Comparison of ENCODE assay signal across 15 cellular contexts in the genomic region with DNA sequence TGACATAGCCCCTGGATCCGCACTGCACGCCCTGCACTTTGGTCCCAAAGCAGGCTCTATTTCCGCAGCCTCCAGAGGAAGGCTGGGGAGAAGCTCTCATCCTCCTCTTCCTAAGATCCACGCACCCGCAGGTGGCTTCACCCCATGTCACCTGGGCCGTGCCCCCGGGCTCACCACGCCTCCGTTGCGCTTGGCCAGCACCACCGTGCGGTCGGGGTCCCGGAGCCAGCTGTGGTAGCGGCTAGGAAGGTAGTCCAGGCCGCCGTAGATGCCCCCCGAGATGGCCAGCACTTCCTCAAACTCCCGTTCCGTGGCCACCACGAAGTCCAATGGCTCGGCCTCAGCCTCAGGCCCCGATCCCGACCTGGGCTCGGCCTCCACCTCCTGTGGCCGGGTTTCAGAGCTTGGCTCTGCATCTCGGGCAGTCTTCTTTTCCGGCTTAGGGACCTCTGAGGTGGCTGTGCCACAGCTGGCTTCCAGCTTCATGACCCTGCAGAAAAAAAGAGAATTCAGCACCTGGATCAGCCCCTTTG. TPM values are rescaled to one million over a fixed set of nuclear protein-coding genes. Genes with fewer than 3 reads are reported as not detected.
A peak's percentile ranks its signal among the peaks of the same experiment; 100 is the strongest.
DNase-seq lines count a peak whose midpoint lies in the region; ATAC-seq and TF ChIP-seq lines count a peak whose summit lies in the region.
"Had no signal": no experiment of that assay in that cellular context is flagged by ENCODE, and none has a peak within 500 bp of the region (broad histone marks: within the 10 kb centered on the region; RNA-seq: fewer than 3 reads in every experiment).

No MANE protein-coding gene starts in this region.

- intact Hi-C loops in CD4-positive, alpha-beta memory T cell (cut with micrococcal nuclease), result no loop called here
- intact Hi-C loops in HCT116 (cut with micrococcal nuclease), result no loop called here
- intact Hi-C loops in testis (cut with DNase I; ENCODE audit: low total_unique reads), result no loop called here

- RAD21 ChIA-PET in HCT116 (lab: Charles Lee; ENCODE audit: low non-redundant PET in 1 of 2, low total read pairs in 2 of 2, uncharacterized antibody in 2 of 2, unreplicated experiment in 2 of 2), result interaction anchor here in 1 of 2 experiments (0.8 to 1.0 kb wide), 2 partner anchors 18 to 30 kb away, joined by 3 to 4 read pairs; no protein-coding TSS in a partner anchor

- BruUV-seq in HCT116 (replicated peaks; lab: Mats Ljungman, UMichigan), result TSS peak; percentile 98

- WGBS in testis, 2 donors, result 2 to 3% methylated on average over 22 to 28 of the region's 28 CpGs

- peaks cover 69% of the 10 kb centered on the region for H3K27me3 ChIP-seq in CD4-positive, alpha-beta memory T cell (ENCODE audit: insufficient read depth, low read length)
- no peaks in the 10 kb centered on the region for H3K27me3 ChIP-seq in HCT116 (ENCODE audit: insufficient read depth, low read length)
- no peaks in the 10 kb centered on the region for H3K27me3 ChIP-seq in testis

- TF ChIP-seq CTCF in HCT116 (IDR thresholded peaks at IDR 0.05 in 2 of 3, conservative IDR thresholded peaks at IDR 0.05 in 1 of 3; ENCODE audit: borderline replicate concordance in 1 of 3, insufficient read depth in 1 of 3, low read depth in 2 of 3, low read length in 2 of 3), result no peak
- TF ChIP-seq CTCF in testis (IDR thresholded peaks at IDR 0.05), result no peak

- peak; percentile 7; the same call in 1 of the 2 replicates for ATAC-seq in HCT116
- no peak for ATAC-seq in naive B cell (ENCODE audit: low read depth in 2 of 2)
- no peak for ATAC-seq in HG02610 (IDR thresholded peaks at IDR 0.05; ENCODE audit: unreplicated experiment)
- ATAC-seq in HG03432 (IDR thresholded peaks at IDR 0.05; ENCODE audit: unreplicated experiment), result no peak
- ATAC-seq: sciatic nerve had no signal

- H3K4me2 ChIP-seq in HCT116 (ENCODE audit: low read length), result peak overlapping the region; percentile 97

- H3K4me3 ChIP-seq in CD4-positive, alpha-beta memory T cell (ENCODE audit: low read length in 2 of 2), result no peak overlapping the region
- peak overlapping the region in 1 of 2 experiments; percentile 63; a peak in 1 of 4 replicates for H3K4me3 ChIP-seq in HCT116 (replicated peaks in 1 of 2; ENCODE audit: low read depth in 1 of 2, low read length in 2 of 2)
- H3K4me3 ChIP-seq in testis, result peak overlapping the region in 1 of 2 donors; percentile 7

- CTCF ChIA-PET in CD4-positive, alpha-beta memory T cell (lab: Charles Lee; ENCODE audit: partially characterized antibody), result interaction anchor here (0.9 to 4.7 kb wide), 3 partner anchors 17 to 30 kb away, joined by 3 to 27 read pairs (median 23); no protein-coding TSS in a partner anchor
- CTCF ChIA-PET in HCT116 (lab: Charles Lee), result interaction anchor here (0.9 to 2.9 kb wide), 7 partner anchors 8 to 108 kb away, joined by 3 to 20 read pairs (median 4); a partner anchor contains a TSS

- POLR2A ChIA-PET in CD4-positive, alpha-beta memory T cell (lab: Charles Lee; ENCODE audit: partially characterized antibody), result interaction anchor here (1.3 kb wide), 2 partner anchors 30 to 43 kb away, joined by 3 read pairs; a partner anchor contains a TSS
- POLR2A ChIA-PET in HCT116 (lab: Charles Lee), result interaction anchor here (0.6 to 2.1 kb wide), 12 partner anchors 8 to 271 kb away, joined by 3 to 23 read pairs (median 5); a partner anchor contains a TSS

- H3K36me3 Mint-ChIP-seq in CD4-positive, alpha-beta memory T cell, result no peaks in the 10 kb centered on the region
- no peaks in the 10 kb centered on the region for H3K36me3 Mint-ChIP-seq in activated naive CD8-positive, alpha-beta T cell
- H3K36me3 Mint-ChIP-seq in naive B cell, result peaks cover 0 to 30% of the 10 kb centered on the region in 2 donors

- H3K9ac ChIP-seq in HCT116 (ENCODE audit: low read length), result no peak overlapping the region

- peaks cover 56 to 75% of the 10 kb centered on the region in 2 donors for H3K27me3 Mint-ChIP-seq in CD4-positive, alpha-beta memory T cell
- H3K27me3 Mint-ChIP-seq in activated naive CD8-positive, alpha-beta T cell, result peaks cover 51% of the 10 kb centered on the region
- H3K27me3 Mint-ChIP-seq in naive B cell, result peaks cover 70 to 100% (median 89%) of the 10 kb centered on the region in 3 donors

- peaks cover 0 to 4% (median 0%) of the 10 kb centered on the region in 8 donors for H3K9me3 Mint-ChIP-seq in CD4-positive, alpha-beta memory T cell
- no peaks in the 10 kb centered on the region for H3K9me3 Mint-ChIP-seq in activated naive CD8-positive, alpha-beta T cell (ENCODE audit: low read depth)
- peaks cover 0 to 11% (median 4%) of the 10 kb centered on the region in 7 donors for H3K9me3 Mint-ChIP-seq in naive B cell
- H3K9me3 Mint-ChIP-seq: activated naive CD4-positive, alpha-beta T cell treated with anti-CD3 and anti-CD28 coated beads, Interleukin-2, amount 50 U/mL, for 72 hours had no signal

- no peaks in the 10 kb centered on the region for H3K79me2 ChIP-seq in HCT116 (ENCODE audit: insufficient read depth, low read length)

- H4K20me1 ChIP-seq in HCT116 (ENCODE audit: insufficient read depth), result no peaks in the 10 kb centered on the region

- peaks cover 29 to 56% (median 43%) of the 10 kb centered on the region in 4 donors for H3K4me1 Mint-ChIP-seq in CD4-positive, alpha-beta memory T cell
- peaks cover 45% of the 10 kb centered on the region for H3K4me1 Mint-ChIP-seq in activated naive CD8-positive, alpha-beta T cell (ENCODE audit: low read depth)
- peaks cover 36 to 53% (median 50%) of the 10 kb centered on the region in 3 donors for H3K4me1 Mint-ChIP-seq in naive B cell

- no peak for TF ChIP-seq RAD21 in HCT116 (IDR thresholded peaks at IDR 0.05; ENCODE audit: low read depth)

- TF ChIP-seq POLR2A in HCT116 (IDR thresholded peaks at IDR 0.05; ENCODE audit: borderline replicate concordance, extremely low read depth, insufficient read depth, insufficient read length) (no peak), testis (IDR thresholded peaks at IDR 0.05) (no peak)

- no peak for DNase-seq in CD4-positive, alpha-beta memory T cell
- no peak for DNase-seq in HCT116 (ENCODE audit: low read depth, low spot score)
- DNase-seq in naive B cell, result no peak
- no peak for DNase-seq in testis
- DNase-seq: Caco-2, kidney, NCI-H524 treated with DMSO at 0.1 percent for 48 hours, SHP77 treated with DMSO at 0.1 percent for 48 hours had no signal

- peak overlapping the region; percentile 44 for H2AFZ ChIP-seq in HCT116 (ENCODE audit: low read depth, low read length, poor library complexity, severe bottlenecking)

- peak overlapping the region in 2 of 7 donors; percentile 2 to 76 for H3K27ac Mint-ChIP-seq in CD4-positive, alpha-beta memory T cell
- no peak overlapping the region for H3K27ac Mint-ChIP-seq in activated naive CD8-positive, alpha-beta T cell
- H3K27ac Mint-ChIP-seq in naive B cell, result peak overlapping the region in 3 of 6 donors; percentile 44 to 97 (median 62)

- H3K9me2 ChIP-seq in HCT116 (ENCODE audit: insufficient read depth), result no peaks in the 10 kb centered on the region

- no peak overlapping the region for H3K27ac ChIP-seq in CD4-positive, alpha-beta memory T cell (ENCODE audit: low read depth, low read length)
- peak overlapping the region; percentile 67 for H3K27ac ChIP-seq in HCT116 (ENCODE audit: low read depth, low read length)
- H3K27ac ChIP-seq in testis, result no peak overlapping the region
- H3K27ac ChIP-seq: suprapubic skin had no signal

- H3K4me3 Mint-ChIP-seq in CD4-positive, alpha-beta memory T cell, result peak overlapping the region in 6 of 8 donors; percentile 51 to 80 (median 63)
- peak overlapping the region; percentile 69 for H3K4me3 Mint-ChIP-seq in activated naive CD8-positive, alpha-beta T cell
- H3K4me3 Mint-ChIP-seq in naive B cell, result peak overlapping the region in 7 of 8 donors; percentile 48 to 86 (median 66)

- H3K36me3 ChIP-seq in CD4-positive, alpha-beta memory T cell (ENCODE audit: insufficient read depth, low read length), result no peaks in the 10 kb centered on the region
- H3K36me3 ChIP-seq in HCT116 (ENCODE audit: control insufficient read depth in 1 of 2, insufficient read depth in 2 of 2, low read length in 2 of 2) (no peaks in the 10 kb centered on the region), testis (ENCODE audit: low read depth, missing control alignments) (no peaks in the 10 kb centered on the region)
- H3K36me3 ChIP-seq: suprapubic skin had no signal

- H3K4me1 ChIP-seq in CD4-positive, alpha-beta memory T cell (ENCODE audit: insufficient read depth, low read length), result peaks cover 51% of the 10 kb centered on the region
- H3K4me1 ChIP-seq in HCT116 (ENCODE audit: control insufficient read depth in 1 of 2, insufficient read depth in 2 of 2, low read length in 2 of 2), result peaks cover 18 to 41% of the 10 kb centered on the region in 2 experiments
- peaks cover 23% of the 10 kb centered on the region for H3K4me1 ChIP-seq in testis

- no peaks in the 10 kb centered on the region for H3K9me3 ChIP-seq in CD4-positive, alpha-beta memory T cell (ENCODE audit: control insufficient read depth in 1 of 2, low read length in 2 of 2)
- H3K9me3 ChIP-seq in HCT116 (ENCODE audit: control insufficient read depth in 1 of 2, insufficient read depth in 1 of 2, low read depth in 1 of 2, low read length in 2 of 2), result no peaks in the 10 kb centered on the region
- no peaks in the 10 kb centered on the region for H3K9me3 ChIP-seq in testis
- H3K9me3 ChIP-seq: Caco-2, suprapubic skin had no signal

RNA-seq across cellular contexts. Expression of a gene that starts 5.7 kb away (rescaled TPM):
- total RNA-seq in CD4-positive, alpha-beta memory T cell, result not detected
- not detected for polyA plus RNA-seq in CD4-positive, alpha-beta memory T cell
- total RNA-seq in HCT116 (2021; ENCODE audit: unreplicated experiment) (2.0 TPM), testis (under 1 TPM; 0.31 to 0.50 TPM)
- polyA plus RNA-seq in HCT116 (2012), result 3.4 and 3.6 TPM in 2 replicates
- polyA plus RNA-seq in naive B cell (ENCODE audit: low read depth in 6 of 6) (not detected), testis (ENCODE audit: insufficient read depth, low read depth, low replicate concordance) (0.26 TPM)
- total RNA-seq: activated naive CD4-positive, alpha-beta T cell treated with anti-CD3 and anti-CD28 coated beads, Interleukin-2, amount 50 U/mL, for 72 hours; Caco-2; fibroblast of villous mesenchyme; kidney; sciatic nerve; suprapubic skin had no signal

RNA-seq across cellular contexts. Expression of a gene that starts 9.0 kb away (rescaled TPM):
- not detected for total RNA-seq in CD4-positive, alpha-beta memory T cell
- not detected for polyA plus RNA-seq in CD4-positive, alpha-beta memory T cell
- total RNA-seq in HCT116 (2021; ENCODE audit: unreplicated experiment) (43.2 TPM), testis (1 to 10 TPM; 1.2 to 2.3 TPM)
- 23.1 and 30.2 TPM in 2 replicates for polyA plus RNA-seq in HCT116 (2012)
- polyA plus RNA-seq in naive B cell (ENCODE audit: low read depth in 6 of 6) (not detected), testis (ENCODE audit: insufficient read depth, low read depth, low replicate concordance) (0.87 TPM)
- total RNA-seq: activated naive CD4-positive, alpha-beta T cell treated with anti-CD3 and anti-CD28 coated beads, Interleukin-2, amount 50 U/mL, for 72 hours; sciatic nerve had no signal

RNA-seq across cellular contexts. Expression of a gene that starts 20.1 kb away (rescaled TPM):
- total RNA-seq in CD4-positive, alpha-beta memory T cell, result 10 to 100 TPM in 1 of 2 experiments, 1 to 10 TPM in 1; 8.8 to 10.8 TPM
- polyA plus RNA-seq in CD4-positive, alpha-beta memory T cell, result 1 to 10 TPM; 4.2 to 8.2 TPM
- total RNA-seq in HCT116 (2021; ENCODE audit: unreplicated experiment), result 130 TPM
- 141 and 168 TPM in 2 replicates for polyA plus RNA-seq in HCT116 (2012)
- 10 to 100 TPM in 1 of 6 donors, 1 to 10 TPM in 5; 3.7 to 10.3 (median 4.9) TPM for polyA plus RNA-seq in naive B cell (ENCODE audit: low read depth in 6 of 6)
- total RNA-seq in testis, result 10 to 100 TPM; 31.7 to 54.8 TPM
- polyA plus RNA-seq in testis (ENCODE audit: insufficient read depth, low read depth, low replicate concordance), result 46.3 TPM

RNA-seq across cellular contexts. Expression of a gene that starts 26.4 kb away (rescaled TPM):
- total RNA-seq in CD4-positive, alpha-beta memory T cell, result not detected
- polyA plus RNA-seq in CD4-positive, alpha-beta memory T cell, result not detected
- total RNA-seq in HCT116 (2021; ENCODE audit: unreplicated experiment), result not detected
- polyA plus RNA-seq in HCT116 (2012), result 0.04 TPM in 1 of 2 replicates, not detected in the other
- not detected for polyA plus RNA-seq in naive B cell (ENCODE audit: low read depth in 6 of 6)
- not detected for total RNA-seq in testis
- not detected for polyA plus RNA-seq in testis (ENCODE audit: insufficient read depth, low read depth, low replicate concordance)
- total RNA-seq: activated naive CD4-positive, alpha-beta T cell treated with anti-CD3 and anti-CD28 coated beads, Interleukin-2, amount 50 U/mL, for 72 hours; fibroblast of villous mesenchyme; sciatic nerve; suprapubic skin had no signal

RNA-seq across cellular contexts. Expression of a gene that starts 43.0 kb away (rescaled TPM):
- total RNA-seq in CD4-positive, alpha-beta memory T cell, result 10 to 100 TPM; 64.0 to 72.4 TPM
- polyA plus RNA-seq in CD4-positive, alpha-beta memory T cell, result 10 to 100 TPM; 24.6 to 30.4 TPM
- total RNA-seq in HCT116 (2021; ENCODE audit: unreplicated experiment), result 83.7 TPM
- polyA plus RNA-seq in HCT116 (2012), result 110 and 113 TPM in 2 replicates
- polyA plus RNA-seq in naive B cell (ENCODE audit: low read depth in 6 of 6), result 10 to 100 TPM; 10.2 to 16.5 (median 10.5) TPM
- total RNA-seq in testis, result 10 to 100 TPM; 36.3 to 45.6 TPM
- 32.1 TPM for polyA plus RNA-seq in testis (ENCODE audit: insufficient read depth, low read depth, low replicate concordance)

Comparison
In these comparisons a context has a peak if more than half of its experiments do, and no peak if none do; other contexts are left out.
1. RNA of a gene that starts 9.0 kb away (total RNA-seq): 43.2 TPM in HCT116 (single experiment); 1.2 to 2.3 TPM in testis and not detected in CD4-positive, alpha-beta memory T cell; every median in the first group is over 10 times any median in the second.
2. Peak in every context shown above with its lines, with median percentiles within 50 percentile points of each other: H3K4me3 Mint-ChIP-seq.